In the genomic region with DNA sequence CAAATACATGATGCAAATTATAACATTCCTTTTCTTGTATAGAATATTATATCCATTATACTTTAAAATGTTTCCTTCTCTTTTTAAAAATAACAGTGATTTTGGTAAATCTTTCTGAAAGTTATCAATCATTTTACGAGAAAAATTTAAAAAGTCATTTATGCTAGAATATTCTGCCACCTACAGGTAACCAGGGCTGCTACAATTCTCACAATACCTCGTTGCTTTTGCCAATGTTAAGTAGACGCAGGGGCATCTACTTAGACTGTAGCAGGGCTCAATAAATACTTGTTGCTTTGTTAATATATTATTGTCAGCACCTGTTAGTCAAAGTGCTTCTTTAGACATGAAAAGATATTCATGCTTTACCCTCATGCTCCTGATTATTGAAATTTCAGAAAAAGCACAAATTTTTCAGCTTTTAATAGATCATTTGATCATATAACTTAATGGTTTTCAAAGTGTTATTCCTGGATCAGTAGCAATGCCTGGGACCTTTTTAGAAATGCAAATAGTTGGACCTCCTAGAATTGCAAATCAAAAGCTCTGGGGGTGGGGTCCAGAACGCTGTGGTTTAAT, we compare ENCODE assay signal across 9 cellular contexts.
DNase-seq lines count a peak whose midpoint lies in the region; ATAC-seq and TF ChIP-seq lines count a peak whose summit lies in the region.
"Had no signal": no experiment of that assay in that cellular context is flagged by ENCODE, and none has a peak within 500 bp of the region (broad histone marks: within the 10 kb centered on the region; RNA-seq: fewer than 3 reads in every experiment).

No MANE protein-coding gene starts in this region.

- CTCF ChIA-PET in PC-3 (lab: Charles Lee): no interaction called here

- H3K4me1 ChIP-seq in PC-3 (ENCODE audit: insufficient read depth, low read length): no peaks in the 10 kb centered on the region
- H3K4me1 ChIP-seq: A549 had no signal

- no peak overlapping the region for H3K27ac ChIP-seq in PC-3 (ENCODE audit: low read length)
- H3K27ac ChIP-seq: A549 had no signal

- DNase-seq in DMS 273 (lab: John Stamatoyannopoulos, UW; ENCODE audit: unreplicated experiment) (peak; percentile 41), DMS 273 treated with DMSO at 0.1 percent for 48 hours (lab: John Stamatoyannopoulos, UW) (no peak), PC-3 (peak; percentile 19), fibroblast of pulmonary artery (ENCODE audit: low read depth) (peak; percentile 60), retinal pigment epithelial cell (ENCODE audit: low read depth) (no peak), 8988T (no peak), GM19240 (ENCODE audit: insufficient read length, low spot score) (no peak)

- H3K79me2 ChIP-seq in PC-3 (ENCODE audit: low read length): no peaks in the 10 kb centered on the region

- intact Hi-C loops in PC-3 (cut with micrococcal nuclease): no loop called here

- no peak overlapping the region for H3K9ac ChIP-seq in PC-3 (ENCODE audit: low read length)

- TF ChIP-seq CTCF in PC-3 (conservative IDR thresholded peaks at IDR 0.05; ENCODE audit: low read depth, low read length): peak; percentile 50; the same call in 1 of the 2 replicates
- TF ChIP-seq CTCF in fibroblast of pulmonary artery (IDR thresholded peaks at IDR 0.05; ENCODE audit: low read length, missing control alignments): peak; percentile 78
- peak; percentile 79 for TF ChIP-seq CTCF in retinal pigment epithelial cell (conservative IDR thresholded peaks at IDR 0.05; ENCODE audit: low read depth, low read length)

- no peaks in the 10 kb centered on the region for H3K36me3 ChIP-seq in PC-3 (ENCODE audit: low read depth, low read length)

- no peaks in the 10 kb centered on the region for H3F3A ChIP-seq in PC-3 (ENCODE audit: low read length, unreplicated experiment)

- H3K4me2 ChIP-seq in PC-3 (ENCODE audit: low read length): no peak overlapping the region
- H3K4me2 ChIP-seq: A549 had no signal

- no peaks in the 10 kb centered on the region for H3K9me2 ChIP-seq in PC-3 (replicated peaks; ENCODE audit: low read length)

- BruUV-seq in PC-3 (replicated peaks; lab: Mats Ljungman, UMichigan): no TSS peak

- POLR2A ChIA-PET in PC-3 (lab: Charles Lee; ENCODE audit: unreplicated experiment): no interaction called here

- H4K20me1 ChIP-seq in PC-3 (ENCODE audit: low read length): no peaks in the 10 kb centered on the region

- no peak overlapping the region for H2AFZ ChIP-seq in PC-3 (ENCODE audit: low read length)

- H3K27me3 ChIP-seq in PC-3 (ENCODE audit: low read length): no peaks in the 10 kb centered on the region

- ATAC-seq in PC-3: no peak
- no peak for ATAC-seq in HG03571 (IDR thresholded peaks at IDR 0.05; ENCODE audit: unreplicated experiment)
- ATAC-seq: A549 had no signal

- H3K9me3 ChIP-seq in PC-3 (ENCODE audit: low read length): peaks cover 7% of the 10 kb centered on the region; the same call in 1 of the 2 replicates
- H3K9me3 ChIP-seq: A549 had no signal

- H3K4me3 ChIP-seq in PC-3 (ENCODE audit: low read length) (no peak overlapping the region), fibroblast of pulmonary artery (replicated peaks; ENCODE audit: low read depth, low read length) (no peak overlapping the region), retinal pigment epithelial cell (ENCODE audit: low read length) (no peak overlapping the region)
- H3K4me3 ChIP-seq: A549 had no signal

Comparison
In these comparisons a context has a peak if more than half of its experiments do, and no peak if none do; other contexts are left out.
1. DNase-seq: peak in DMS 273 (single experiment), PC-3 (single experiment) and fibroblast of pulmonary artery (single experiment); none in DMS 273 treated with DMSO at 0.1 percent for 48 hours (single experiment), retinal pigment epithelial cell (single experiment), 8988T (single experiment) and GM19240 (single experiment).
2. Peak in every context shown above with its lines, with median percentiles within 50 percentile points of each other: CTCF ChIP-seq.